In the genomic region with DNA sequence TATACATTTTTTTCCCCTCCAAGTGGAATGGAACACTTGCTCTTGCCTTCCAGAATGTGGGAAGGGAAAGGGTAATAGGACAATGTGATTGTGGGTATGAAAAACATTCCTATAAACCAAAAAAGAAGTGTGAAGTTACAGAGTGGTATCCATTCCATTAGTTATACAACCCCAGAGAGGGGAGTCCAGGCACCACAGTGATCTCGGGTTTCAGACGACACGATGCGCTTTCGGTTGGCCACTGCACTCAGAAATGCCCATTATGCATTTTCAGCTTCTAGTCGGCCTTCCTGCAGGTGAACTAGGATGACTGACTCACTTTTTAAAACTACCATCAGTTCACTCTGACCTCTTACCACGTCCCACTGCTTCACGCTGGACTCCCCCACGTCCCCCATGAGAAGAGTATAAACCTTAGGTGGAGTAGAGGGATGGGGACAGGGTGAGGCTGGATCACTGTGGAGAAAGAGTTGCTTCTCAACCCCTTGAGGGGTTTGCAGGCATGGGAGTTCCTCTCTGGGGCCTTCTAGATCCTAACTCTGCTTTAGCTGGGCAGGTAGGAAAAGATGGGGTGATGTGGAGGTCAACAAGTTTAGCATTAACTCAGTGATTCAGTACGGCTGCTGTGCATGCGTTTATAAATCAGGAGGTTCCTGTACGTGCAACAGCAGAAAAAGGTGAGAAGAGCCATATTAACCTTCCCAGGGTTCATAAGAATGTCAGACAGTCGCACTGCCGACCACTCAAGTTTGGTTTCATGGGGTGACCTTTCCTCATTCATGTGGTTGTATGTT, we compare ENCODE assay signal across 19 cellular contexts. TPM values are rescaled to one million over a fixed set of nuclear protein-coding genes. Genes with fewer than 3 reads are reported as not detected.
DNase-seq lines count a peak whose midpoint lies in the region; ATAC-seq, FAIRE-seq and TF ChIP-seq lines count a peak whose summit lies in the region.
"Had no signal": no experiment of that assay in that cellular context is flagged by ENCODE, and none has a peak within 500 bp of the region (broad histone marks: within the 10 kb centered on the region; RNA-seq: fewer than 3 reads in every experiment).

No MANE protein-coding gene starts in this region.

- no peak for ATAC-seq in stimulated activated naive B cell treated with anti-CD40 and anti-IgM and Interleukin-4, amounts not matched to agents 10 μg/mL and 1 μg/mL and 100 μg/mL, for 72 hours (replicated peaks)
- ATAC-seq in GM18519 (IDR thresholded peaks at IDR 0.05; ENCODE audit: low FRiP score, unreplicated experiment), result no peak
- ATAC-seq: left lobe of liver had no signal

- DNase-seq in HEK293T (ENCODE audit: extremely low spot score) (peak; percentile 14), astrocyte (ENCODE audit: low read depth) (peak; percentile 73), left kidney (ENCODE audit: low read depth, low spot score) (peak; percentile 89), amniotic stem cell (lab: John Stamatoyannopoulos, UW) (no peak), erythroblast (lab: John Stamatoyannopoulos, UW) (no peak)
- DNase-seq in stimulated activated naive B cell treated with anti-CD40 and anti-IgM and Interleukin-4, amounts not matched to agents 10 μg/mL and 1 μg/mL and 100 μg/mL, for 72 hours, result no peak
- no peak for DNase-seq in stimulated activated CD4-positive, alpha-beta T cell treated with anti-CD3 and anti-CD28 coated beads, Interleukin-2, amount 100 ng/mL, for 48 hours
- DNase-seq: activated CD4-positive, alpha-beta T cell treated with anti-CD3 and anti-CD28 coated beads, Interleukin-2, amount 50 U/mL, for 48 hours; activated effector memory CD4-positive, alpha-beta T cell treated with anti-CD3 and anti-CD28 coated beads, Interleukin-2, amount 50 U/mL, for 16 hours; CD4-positive, alpha-beta T cell; foreskin fibroblast; GDM1; NCI-H345; occipital lobe; stimulated activated CD4-positive, alpha-beta T cell treated with anti-CD3 and anti-CD28 coated beads, Interleukin-2, amount 100 ng/mL, for 24 hours; stimulated activated naive CD4-positive, alpha-beta T cell treated with Interleukin-2 at 50 U/mL for 16 hours had no signal

- H3K4me1 ChIP-seq in astrocyte (ENCODE audit: insufficient read depth, low read length), result peaks cover 22% of the 10 kb centered on the region

- TF ChIP-seq CTCF in astrocyte (IDR thresholded peaks at IDR 0.05; ENCODE audit: insufficient read depth, low read depth, low read length), result no peak

- peaks cover 21% of the 10 kb centered on the region for H3K36me3 ChIP-seq in astrocyte (ENCODE audit: insufficient read depth, low read length)

- H3K36me3 Mint-ChIP-seq in astrocyte (ENCODE audit: low read depth, unreplicated experiment), result peaks cover 38% of the 10 kb centered on the region
- peaks cover 51 to 70% of the 10 kb centered on the region in 2 donors for H3K36me3 Mint-ChIP-seq in stimulated activated naive B cell treated with anti-CD40 and anti-IgM and Interleukin-4, amounts not matched to agents 10 μg/mL and 1 μg/mL and 100 μg/mL, for 72 hours

- no peaks in the 10 kb centered on the region for H3K9me3 ChIP-seq in astrocyte (ENCODE audit: insufficient read depth, low read depth, low read length)

- CTCF ChIA-PET in HEK293T (lab: Yijun Ruan, JAX), result no interaction called here

- no peak overlapping the region for H3K4me2 ChIP-seq in astrocyte (ENCODE audit: low read length)

- no peaks in the 10 kb centered on the region for H3K27me3 ChIP-seq in astrocyte (ENCODE audit: insufficient read depth, low read length)

- H3K79me2 ChIP-seq in astrocyte (ENCODE audit: insufficient read depth, low read length), result peaks cover 82% of the 10 kb centered on the region

- POLR2A ChIA-PET in HEK293T (lab: Yijun Ruan, JAX), result no interaction called here

- peak overlapping the region; percentile 34 for H3K27ac Mint-ChIP-seq in astrocyte (ENCODE audit: unreplicated experiment)
- peak overlapping the region; percentile 14 for H3K27ac Mint-ChIP-seq in stimulated activated naive B cell treated with anti-CD40 and anti-IgM and Interleukin-4, amounts not matched to agents 10 μg/mL and 1 μg/mL and 100 μg/mL, for 72 hours
- H3K27ac Mint-ChIP-seq: CD4-positive, alpha-beta T cell; dendritic cell treated with granulocyte-macrophage colony-stimulating factor and Interleukin-4, amounts not matched to agents 40 ng/mL and 50 ng/mL, for 4 days had no signal

- H3K9ac ChIP-seq in astrocyte (ENCODE audit: low read length), result no peak overlapping the region

- H3K27me3 Mint-ChIP-seq in astrocyte (ENCODE audit: low read depth, unreplicated experiment), result no peaks in the 10 kb centered on the region
- H3K27me3 Mint-ChIP-seq in stimulated activated naive B cell treated with anti-CD40 and anti-IgM and Interleukin-4, amounts not matched to agents 10 μg/mL and 1 μg/mL and 100 μg/mL, for 72 hours, result no peaks in the 10 kb centered on the region
- H3K27me3 Mint-ChIP-seq: dendritic cell treated with granulocyte-macrophage colony-stimulating factor and Interleukin-4, amounts not matched to agents 40 ng/mL and 50 ng/mL, for 4 days had no signal

- no peak for TF ChIP-seq POLR2A in erythroblast (IDR thresholded peaks at IDR 0.05; ENCODE audit: low read length)

- no peaks in the 10 kb centered on the region for H3K9me3 Mint-ChIP-seq in astrocyte (ENCODE audit: unreplicated experiment)
- peaks cover 0 to 3% of the 10 kb centered on the region in 2 donors for H3K9me3 Mint-ChIP-seq in stimulated activated naive B cell treated with anti-CD40 and anti-IgM and Interleukin-4, amounts not matched to agents 10 μg/mL and 1 μg/mL and 100 μg/mL, for 72 hours
- H3K9me3 Mint-ChIP-seq: CD4-positive, alpha-beta T cell; dendritic cell treated with granulocyte-macrophage colony-stimulating factor and Interleukin-4, amounts not matched to agents 40 ng/mL and 50 ng/mL, for 4 days had no signal

- peak overlapping the region; percentile 34 for H3K4me3 Mint-ChIP-seq in astrocyte (ENCODE audit: unreplicated experiment)
- H3K4me3 Mint-ChIP-seq in stimulated activated naive B cell treated with anti-CD40 and anti-IgM and Interleukin-4, amounts not matched to agents 10 μg/mL and 1 μg/mL and 100 μg/mL, for 72 hours, result no peak overlapping the region
- H3K4me3 Mint-ChIP-seq: CD4-positive, alpha-beta T cell; dendritic cell treated with granulocyte-macrophage colony-stimulating factor and Interleukin-4, amounts not matched to agents 40 ng/mL and 50 ng/mL, for 4 days had no signal

- H3K27ac ChIP-seq in astrocyte (ENCODE audit: low read depth, low read length), result no peak overlapping the region

- peaks cover 53% of the 10 kb centered on the region for H4K20me1 ChIP-seq in astrocyte (ENCODE audit: insufficient read depth, low read length)

- no peak overlapping the region for H2AFZ ChIP-seq in astrocyte (ENCODE audit: low read depth, low read length)

- no peak for FAIRE-seq in astrocyte (lab: Jason Lieb, UNC)

- H3K4me3 ChIP-seq in astrocyte (ENCODE audit: insufficient read depth, low read depth, low read length), result no peak overlapping the region

- peaks cover 58% of the 10 kb centered on the region for H3K4me1 Mint-ChIP-seq in astrocyte (ENCODE audit: low read depth, unreplicated experiment)
- H3K4me1 Mint-ChIP-seq in stimulated activated naive B cell treated with anti-CD40 and anti-IgM and Interleukin-4, amounts not matched to agents 10 μg/mL and 1 μg/mL and 100 μg/mL, for 72 hours, result peaks cover 33 to 48% of the 10 kb centered on the region in 2 donors

TF ChIP-seq in HEK293T, 16 proteins besides CTCF, POLR2A, EP300 and RAD21:
- TF ChIP-seq LEF1 (IDR thresholded peaks at IDR 0.05; ENCODE audit: borderline replicate concordance) (no peak), TARDBP (IDR thresholded peaks at IDR 0.05) (no peak), HDGF (IDR thresholded peaks at IDR 0.05; ENCODE audit: borderline replicate concordance) (no peak), ARNT (IDR thresholded peaks at IDR 0.05) (no peak), ELF4 (IDR thresholded peaks at IDR 0.05) (no peak), SP1 (IDR thresholded peaks at IDR 0.05) (no peak), FOXA1 (IDR thresholded peaks at IDR 0.05) (no peak), FOXK2 (IDR thresholded peaks at IDR 0.05) (no peak), CTBP1 (IDR thresholded peaks at IDR 0.05; ENCODE audit: borderline replicate concordance) (no peak), SUZ12 (IDR thresholded peaks at IDR 0.05) (no peak), FOXM1 (IDR thresholded peaks at IDR 0.05; ENCODE audit: borderline replicate concordance) (no peak), NFRKB (IDR thresholded peaks at IDR 0.05) (no peak), ZNF384 (IDR thresholded peaks at IDR 0.05) (no peak), BHLHE40 (IDR thresholded peaks at IDR 0.05; ENCODE audit: borderline replicate concordance) (no peak), L3MBTL2 (conservative IDR thresholded peaks at IDR 0.05) (no peak)
- TF ChIP-seq, protein P1, sequence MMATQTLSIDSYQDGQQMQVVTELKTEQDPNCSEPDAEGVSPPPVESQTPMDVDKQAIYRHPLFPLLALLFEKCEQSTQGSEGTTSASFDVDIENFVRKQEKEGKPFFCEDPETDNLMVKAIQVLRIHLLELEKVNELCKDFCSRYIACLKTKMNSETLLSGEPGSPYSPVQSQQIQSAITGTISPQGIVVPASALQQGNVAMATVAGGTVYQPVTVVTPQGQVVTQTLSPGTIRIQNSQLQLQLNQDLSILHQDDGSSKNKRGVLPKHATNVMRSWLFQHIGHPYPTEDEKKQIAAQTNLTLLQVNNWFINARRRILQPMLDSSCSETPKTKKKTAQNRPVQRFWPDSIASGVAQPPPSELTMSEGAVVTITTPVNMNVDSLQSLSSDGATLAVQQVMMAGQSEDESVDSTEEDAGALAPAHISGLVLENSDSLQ (IDR thresholded peaks at IDR 0.05), result no peak

RNA-seq across cellular contexts. Expression of a gene that starts 50.5 kb away (rescaled TPM):
- 128 and 135 TPM in 2 replicates for total RNA-seq in astrocyte

Comparison
In these comparisons a context has a peak if more than half of its experiments do, and no peak if none do; other contexts are left out.
1. DNase-seq: peak in HEK293T (single experiment), astrocyte (single experiment) and left kidney (single experiment); none in stimulated activated naive B cell treated with anti-CD40 and anti-IgM and Interleukin-4, amounts not matched to agents 10 μg/mL and 1 μg/mL and 100 μg/mL, for 72 hours (single experiment), amniotic stem cell (single experiment), erythroblast (0 of 2) and stimulated activated CD4-positive, alpha-beta T cell treated with anti-CD3 and anti-CD28 coated beads, Interleukin-2, amount 100 ng/mL, for 48 hours (0 of 2).